21 cellular contexts compared by ENCODE assay signal in the genomic region with DNA sequence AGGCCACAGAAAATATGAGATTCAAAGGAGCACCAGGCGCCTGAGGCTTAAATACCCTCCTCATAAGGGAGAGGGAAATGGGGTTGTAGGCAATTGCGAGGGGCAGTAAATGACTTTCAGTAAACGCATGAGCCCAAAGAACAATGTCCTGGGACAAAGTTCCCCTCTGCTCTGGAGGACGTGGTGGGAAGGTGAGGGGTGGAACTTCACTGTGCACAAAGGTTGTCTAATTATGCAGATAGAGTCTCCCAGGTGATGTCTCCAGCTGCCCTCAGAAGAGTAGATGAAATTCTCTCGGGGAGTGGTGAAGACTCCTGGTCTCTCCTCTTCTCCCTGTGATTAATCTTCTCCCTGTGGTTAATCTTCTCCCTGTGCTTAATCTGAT. TPM values are rescaled to one million over a fixed set of nuclear protein-coding genes. Genes with fewer than 3 reads are reported as not detected.
DNase-seq lines count a peak whose midpoint lies in the region; ATAC-seq and TF ChIP-seq lines count a peak whose summit lies in the region.
"Had no signal": no experiment of that assay in that cellular context is flagged by ENCODE, and none has a peak within 500 bp of the region (broad histone marks: within the 10 kb centered on the region; RNA-seq: fewer than 3 reads in every experiment).

No MANE protein-coding gene starts in this region.

- no peak for TF ChIP-seq POLR2A in gastrocnemius medialis (IDR thresholded peaks at IDR 0.05)

- no peaks in the 10 kb centered on the region for H3K9me3 Mint-ChIP-seq in endodermal cell
- no peaks in the 10 kb centered on the region for H3K9me3 Mint-ChIP-seq in nephron
- no peaks in the 10 kb centered on the region for H3K9me3 Mint-ChIP-seq in T-helper 2 cell treated with Interferon-gamma antibody and Interleukin-4, amounts not matched to agents 5 μg/mL and 100 μg/mL, for 36 hours

- TF ChIP-seq CTCF in endodermal cell (conservative IDR thresholded peaks at IDR 0.05) (no peak), nephron (IDR thresholded peaks at IDR 0.05; ENCODE audit: unreplicated experiment in 3 of 3) (no peak), gastrocnemius medialis (IDR thresholded peaks at IDR 0.05 in 4 of 5, conservative IDR thresholded peaks at IDR 0.05 in 1 of 5) (no peak)

- peak; percentile 84 for DNase-seq in NCI-H82 treated with DMSO at 0.1 percent for 48 hours (lab: John Stamatoyannopoulos, UW; ENCODE audit: unreplicated experiment)
- no peak for DNase-seq in NCI-H82 (lab: John Stamatoyannopoulos, UW)
- peak; percentile 35 for DNase-seq in endodermal cell
- DNase-seq in T-helper 2 cell treated with Interferon-gamma antibody and Interleukin-4, amounts not matched to agents 5 μg/mL and 100 μg/mL, for 36 hours (ENCODE audit: low spot score): no peak
- no peak for DNase-seq in NCI-H2227 (lab: John Stamatoyannopoulos, UW; ENCODE audit: unreplicated experiment)
- no peak for DNase-seq in gastrocnemius medialis
- DNase-seq: 8988T; GDM1; GOT3; NCI-H1092; NCI-H1694; NCI-H2107; NCI-H226; NCI-H526 treated with DMSO at 0.1 percent for 48 hours; NK-92 treated with Interleukin-12 subunit alpha and Interleukin-12 subunit beta, amount 100 ng/mL, for 24 hours; OCI-M1; RPMI8226 had no signal

- H3K36me3 ChIP-seq in endodermal cell (ENCODE audit: control insufficient read depth, insufficient read depth, low read length): no peaks in the 10 kb centered on the region
- H3K36me3 ChIP-seq in gastrocnemius medialis: no peaks in the 10 kb centered on the region

- 79 to 83% methylated on average over 3 to 5 of the region's 5 CpGs for WGBS in endodermal cell (ENCODE audit: insufficient coverage in 1 of 2, insufficient read length in 1 of 2), 2 experiments

- peak overlapping the region; percentile 22 for H3K4me3 Mint-ChIP-seq in endodermal cell
- H3K4me3 Mint-ChIP-seq in nephron: no peak overlapping the region
- no peak overlapping the region for H3K4me3 Mint-ChIP-seq in T-helper 2 cell treated with Interferon-gamma antibody and Interleukin-4, amounts not matched to agents 5 μg/mL and 100 μg/mL, for 36 hours

- in situ Hi-C loops in gastrocnemius medialis (cut with MboI; ENCODE audit: low sequenced_read_pairs in 4 of 4): no loop called here

- H3K9ac ChIP-seq in endodermal cell (ENCODE audit: extremely low read depth, low read length, poor library complexity, severe bottlenecking): no peak overlapping the region

- H3K27me3 ChIP-seq in endodermal cell (ENCODE audit: control insufficient read depth, insufficient read depth, low read length, poor library complexity, severe bottlenecking): no peaks in the 10 kb centered on the region
- peaks cover 0 to 3% (median 0%) of the 10 kb centered on the region in 3 donors for H3K27me3 ChIP-seq in gastrocnemius medialis

- H3K27ac Mint-ChIP-seq in endodermal cell (peak overlapping the region; percentile 18), nephron (peak overlapping the region; percentile 83 to 93 (median 93))
- no peak overlapping the region for H3K27ac Mint-ChIP-seq in T-helper 2 cell treated with Interferon-gamma antibody and Interleukin-4, amounts not matched to agents 5 μg/mL and 100 μg/mL, for 36 hours

- H3K4me3 ChIP-seq in endodermal cell (ENCODE audit: low read length): no peak overlapping the region
- no peak overlapping the region for H3K4me3 ChIP-seq in gastrocnemius medialis

- H3K27me3 Mint-ChIP-seq in endodermal cell (ENCODE audit: insufficient read depth) (no peaks in the 10 kb centered on the region), nephron (ENCODE audit: low read depth) (no peaks in the 10 kb centered on the region)
- H3K27me3 Mint-ChIP-seq in T-helper 2 cell treated with Interferon-gamma antibody and Interleukin-4, amounts not matched to agents 5 μg/mL and 100 μg/mL, for 36 hours (ENCODE audit: low read depth): peaks cover 6% of the 10 kb centered on the region

- no peaks in the 10 kb centered on the region for H3K36me3 Mint-ChIP-seq in endodermal cell (ENCODE audit: low read depth)
- no peaks in the 10 kb centered on the region for H3K36me3 Mint-ChIP-seq in nephron (ENCODE audit: low read depth)
- H3K36me3 Mint-ChIP-seq in T-helper 2 cell treated with Interferon-gamma antibody and Interleukin-4, amounts not matched to agents 5 μg/mL and 100 μg/mL, for 36 hours (ENCODE audit: low read depth): no peaks in the 10 kb centered on the region

- H3K4me1 ChIP-seq in endodermal cell (ENCODE audit: control insufficient read depth, insufficient read depth, low read length): peaks cover 31% of the 10 kb centered on the region
- no peaks in the 10 kb centered on the region for H3K4me1 ChIP-seq in gastrocnemius medialis

- H3K4me1 Mint-ChIP-seq in endodermal cell (peaks cover 52% of the 10 kb centered on the region), nephron (peaks cover 56% of the 10 kb centered on the region)
- H3K4me1 Mint-ChIP-seq in T-helper 2 cell treated with Interferon-gamma antibody and Interleukin-4, amounts not matched to agents 5 μg/mL and 100 μg/mL, for 36 hours (ENCODE audit: low read depth): no peaks in the 10 kb centered on the region

- intact Hi-C loops in gastrocnemius medialis (cut with DNase I; ENCODE audit: low total_unique reads): no loop called here

- ATAC-seq in HG03097 (IDR thresholded peaks at IDR 0.05; ENCODE audit: low FRiP score, unreplicated experiment): no peak
- ATAC-seq in gastrocnemius medialis: no peak

- H3K27ac ChIP-seq in endodermal cell (ENCODE audit: low read depth, low read length): peak overlapping the region; percentile 70
- H3K27ac ChIP-seq in gastrocnemius medialis: no peak overlapping the region
- H3K27ac ChIP-seq: C4-2B had no signal

- H3K9me3 ChIP-seq in endodermal cell (ENCODE audit: control insufficient read depth, low read length) (no peaks in the 10 kb centered on the region), gastrocnemius medialis (no peaks in the 10 kb centered on the region)

RNA-seq across cellular contexts. Expression of a gene that starts 26.3 kb away (rescaled TPM):
- total RNA-seq in endodermal cell (10 to 100 TPM in 1 of 2 donors, 1 to 10 TPM in 1; 5.2 to 17.0 TPM), gastrocnemius medialis (not detected)
- polyA plus RNA-seq in endodermal cell (2013, experiment 1 of 2): 3.5 TPM
- 4.1 TPM for polyA plus RNA-seq in endodermal cell (2013, experiment 2 of 2)
- total RNA-seq: MCF 10A had no signal

Comparison
In these comparisons a context has a peak if more than half of its experiments do, and no peak if none do; other contexts are left out.
1. DNase-seq: peak in NCI-H82 treated with DMSO at 0.1 percent for 48 hours (single experiment) and endodermal cell (single experiment); none in NCI-H82 (single experiment), T-helper 2 cell treated with Interferon-gamma antibody and Interleukin-4, amounts not matched to agents 5 μg/mL and 100 μg/mL, for 36 hours (single experiment), NCI-H2227 (single experiment) and gastrocnemius medialis (0 of 2).
2. RNA of a gene that starts 26.3 kb away (total RNA-seq): 5.2 to 17.0 TPM in endodermal cell; not detected in gastrocnemius medialis; every median in the first group is over 4 times any median in the second.